1 cellular context compared by ENCODE assay signal in the genomic region with DNA sequence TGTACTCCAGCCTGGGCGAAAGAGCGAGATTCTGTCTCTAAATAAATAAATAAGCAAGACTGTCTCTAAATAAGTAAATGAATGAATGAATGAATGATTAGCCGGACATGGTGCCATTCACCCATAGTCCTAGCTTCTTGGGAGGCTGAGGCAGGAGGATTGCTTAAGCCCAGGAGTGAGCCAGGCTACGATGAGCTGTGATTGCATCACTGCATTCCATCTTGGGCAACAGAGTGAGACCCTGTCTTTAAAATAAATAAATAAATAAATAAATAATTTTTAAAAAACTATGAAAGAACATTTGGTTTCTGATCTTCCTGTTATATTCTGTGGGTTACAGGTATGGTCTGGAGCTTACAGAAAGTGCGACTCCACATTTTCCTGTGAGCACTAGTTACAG.
TF ChIP-seq lines count a peak whose summit lies in the region.

No MANE protein-coding gene starts in this region.

TF ChIP-seq in K562, 482 proteins besides CTCF, POLR2A, EP300 and RAD21 (continued from another document):
- TF ChIP-seq TAF1 (IDR thresholded peaks at IDR 0.05; ENCODE audit: control insufficient read depth, extremely low read depth, insufficient read depth, low read length, severe bottlenecking), result no peak
- TF ChIP-seq ZNF764 (CRISPR knock-in tag; IDR thresholded peaks at IDR 0.05; ENCODE audit: low read depth), result no peak
- peak; percentile 14; the same call in 1 of the 2 replicates for TF ChIP-seq ATF3 (IDR thresholded peaks at IDR 0.05)
- TF ChIP-seq ATF3 (CRISPR knock-in tag; conservative IDR thresholded peaks at IDR 0.05), result no peak
TF ChIP-seq in K562: peak in this region for 1.
